Comparison of ENCODE assay signal across 10 cellular contexts in the genomic region with DNA sequence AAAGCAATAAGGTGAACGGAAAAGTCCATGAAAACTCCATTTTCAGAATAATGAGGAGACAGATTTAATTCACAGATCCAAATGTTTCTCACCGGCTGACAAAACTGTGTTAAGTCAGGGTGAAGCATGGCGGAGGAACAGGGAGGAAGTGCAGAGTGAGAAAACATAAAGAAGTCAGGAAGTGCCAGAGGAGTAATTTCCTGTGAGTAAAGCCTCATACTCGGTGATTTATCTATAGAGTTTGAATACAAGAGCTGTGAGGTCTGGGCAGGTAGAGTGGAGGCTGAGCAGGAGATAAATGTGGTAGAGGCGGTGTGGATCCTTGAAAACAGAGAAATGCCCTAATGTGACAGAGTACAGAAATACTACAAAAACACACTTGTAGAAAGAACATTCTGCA. TPM values are rescaled to one million over a fixed set of nuclear protein-coding genes. Genes with fewer than 3 reads are reported as not detected.
A peak's percentile ranks its signal among the peaks of the same experiment; 100 is the strongest.
DNase-seq lines count a peak whose midpoint lies in the region; ATAC-seq lines count a peak whose summit lies in the region.
"Had no signal": no experiment of that assay in that cellular context is flagged by ENCODE, and none has a peak within 500 bp of the region (broad histone marks: within the 10 kb centered on the region; RNA-seq: fewer than 3 reads in every experiment).

No MANE protein-coding gene starts in this region.

- H3K36me3 ChIP-seq in aorta (ENCODE audit: control insufficient read depth in 1 of 2, insufficient read depth in 2 of 2, low read length in 1 of 2), result peaks cover 0 to 3% of the 10 kb centered on the region in 2 donors

- H3K4me1 ChIP-seq in aorta (ENCODE audit: control insufficient read depth in 1 of 2, insufficient read depth in 2 of 2, low read length in 2 of 2), result no peaks in the 10 kb centered on the region

- no peak overlapping the region for H3K27ac ChIP-seq in aorta (ENCODE audit: low read depth in 1 of 2, low read length in 2 of 2)
- H3K27ac ChIP-seq: VCaP had no signal

- DNase-seq in stimulated activated naive CD4-positive, alpha-beta T cell (lab: John Stamatoyannopoulos, UW), result peak in 4 of 6 experiments; percentile 4 to 56 (median 42)
- DNase-seq in stimulated activated naive CD4-positive, alpha-beta T cell treated with Interleukin-2 at 50 U/mL for 16 hours (lab: John Stamatoyannopoulos, UW), result no peak
- peak; percentile 16 for DNase-seq in activated T-cell treated with anti-CD3 and anti-CD28 coated beads for 24 hours (ENCODE audit: low read depth)
- peak; percentile 38 for DNase-seq in iris pigment epithelial cell (ENCODE audit: low read depth)
- DNase-seq in aorta, result no peak
- no peak for DNase-seq in NCI-H345 treated with DMSO at 0.1 percent for 48 hours (lab: John Stamatoyannopoulos, UW; ENCODE audit: unreplicated experiment)

- H3K4me3 ChIP-seq in aorta (ENCODE audit: low read length in 2 of 2), result no peak overlapping the region

- ATAC-seq in aorta (ENCODE audit: low FRiP score) (no peak), GM18858 (IDR thresholded peaks at IDR 0.05; ENCODE audit: unreplicated experiment) (no peak), GM18520 (IDR thresholded peaks at IDR 0.05; ENCODE audit: unreplicated experiment) (no peak)

- WGBS in aorta, 2 donors, result 71 to 75% methylated on average over 5 of the region's 5 CpGs

- no peaks in the 10 kb centered on the region for H3K27me3 ChIP-seq in aorta (ENCODE audit: control insufficient read depth in 1 of 2, insufficient read depth in 2 of 2, low read length in 1 of 2)

- intact Hi-C loops in aorta (cut with DNase I), result no loop called here

- no peaks in the 10 kb centered on the region for H3K9me3 ChIP-seq in aorta (ENCODE audit: control insufficient read depth, low read length)

RNA-seq across cellular contexts. Expression of gene CARD8, which starts 11.4 kb away (rescaled TPM):
- total RNA-seq in aorta, result 100 to 1,000 TPM in 1 of 2 donors, 10 to 100 TPM in 1; 46.5 to 116 TPM
- 10 to 100 TPM in 1 of 2 donors, 1 to 10 TPM in 1; 7.6 to 18.1 TPM for polyA plus RNA-seq in aorta

RNA-seq across cellular contexts. Expression of gene ZNF114, which starts 25.6 kb away (rescaled TPM):
- 1 to 10 TPM in 1 of 2 donors, under 1 TPM in 1; 0.26 to 1.0 TPM for total RNA-seq in aorta
- not detected for polyA plus RNA-seq in aorta
- total RNA-seq: MCF 10A had no signal

Comparison
In these comparisons a context has a peak if more than half of its experiments do, and no peak if none do; other contexts are left out.
1. DNase-seq: peak in stimulated activated naive CD4-positive, alpha-beta T cell (4 of 6), activated T-cell treated with anti-CD3 and anti-CD28 coated beads for 24 hours (single experiment) and iris pigment epithelial cell (single experiment); none in stimulated activated naive CD4-positive, alpha-beta T cell treated with Interleukin-2 at 50 U/mL for 16 hours (single experiment), aorta (0 of 2) and NCI-H345 treated with DMSO at 0.1 percent for 48 hours (single experiment).